31 cellular contexts compared by ENCODE assay signal in the genomic region with DNA sequence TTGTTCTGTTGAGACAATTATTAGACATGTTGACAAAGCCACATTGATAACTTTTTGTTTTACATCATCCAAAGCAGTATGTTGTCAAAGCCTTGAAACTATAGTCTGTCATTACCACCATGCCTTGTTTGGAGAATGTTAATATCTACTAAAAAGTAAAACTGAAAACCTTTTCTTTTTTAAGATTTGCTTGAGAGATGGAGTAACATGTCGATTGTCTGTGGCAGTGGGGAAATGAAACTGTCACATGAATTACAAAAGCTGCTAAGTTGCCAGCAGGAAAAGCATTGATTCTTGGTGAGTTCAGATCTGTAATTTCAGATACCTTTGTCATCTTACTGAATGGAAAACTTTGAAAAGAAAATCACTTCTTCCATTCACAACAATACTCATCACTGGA.
DNase-seq lines count a peak whose midpoint lies in the region; ATAC-seq lines count a peak whose summit lies in the region.
"Had no signal": no experiment of that assay in that cellular context is flagged by ENCODE, and none has a peak within 500 bp of the region (broad histone marks: within the 10 kb centered on the region; RNA-seq: fewer than 3 reads in every experiment).

No MANE protein-coding gene starts in this region.

- H3K27ac Mint-ChIP-seq in memory B cell, result no peak overlapping the region
- H3K27ac Mint-ChIP-seq: activated CD4-positive, alpha-beta memory T cell treated with anti-CD3 and anti-CD28 coated beads for 36 hours; activated naive CD4-positive, alpha-beta T cell treated with anti-CD3 and anti-CD28 coated beads, Interleukin-2, amount 10 ng/mL, durations not matched to agents 7 days and 5 days; activated T-helper 17 cell treated with anti-CD3 and anti-CD28 coated beads, Interleukin-2, amount 50 U/mL, for 72 hours; dendritic cell treated with granulocyte-macrophage colony-stimulating factor and Interleukin-4, amounts not matched to agents 40 ng/mL and 50 ng/mL, for 4 days; endodermal cell; T-helper 2 cell treated with Interferon-gamma antibody and Interleukin-4, amounts not matched to agents 5 μg/mL and 100 μg/mL, for 36 hours had no signal

- no peak overlapping the region for H3K4me3 Mint-ChIP-seq in memory B cell
- H3K4me3 Mint-ChIP-seq: activated CD4-positive, alpha-beta memory T cell treated with anti-CD3 and anti-CD28 coated beads for 36 hours; activated naive CD4-positive, alpha-beta T cell treated with anti-CD3 and anti-CD28 coated beads, Interleukin-2, amount 10 ng/mL, durations not matched to agents 7 days and 5 days; activated T-helper 17 cell treated with anti-CD3 and anti-CD28 coated beads, Interleukin-2, amount 50 U/mL, for 72 hours; central memory CD8-positive, alpha-beta T cell; dendritic cell treated with granulocyte-macrophage colony-stimulating factor and Interleukin-4, amounts not matched to agents 40 ng/mL and 50 ng/mL, for 4 days; endodermal cell; T-helper 2 cell treated with Interferon-gamma antibody and Interleukin-4, amounts not matched to agents 5 μg/mL and 100 μg/mL, for 36 hours had no signal

- H3K36me3 Mint-ChIP-seq in memory B cell, result no peaks in the 10 kb centered on the region
- H3K36me3 Mint-ChIP-seq: activated CD4-positive, alpha-beta memory T cell treated with anti-CD3 and anti-CD28 coated beads for 36 hours; activated naive CD4-positive, alpha-beta T cell treated with anti-CD3 and anti-CD28 coated beads, Interleukin-2, amount 10 ng/mL, durations not matched to agents 7 days and 5 days had no signal

- no peaks in the 10 kb centered on the region for H3K9me3 Mint-ChIP-seq in memory B cell
- H3K9me3 Mint-ChIP-seq: activated CD4-positive, alpha-beta memory T cell treated with anti-CD3 and anti-CD28 coated beads for 36 hours; activated naive CD4-positive, alpha-beta T cell treated with anti-CD3 and anti-CD28 coated beads, Interleukin-2, amount 10 ng/mL, durations not matched to agents 7 days and 5 days; central memory CD8-positive, alpha-beta T cell; dendritic cell treated with granulocyte-macrophage colony-stimulating factor and Interleukin-4, amounts not matched to agents 40 ng/mL and 50 ng/mL, for 4 days; endodermal cell; T-helper 2 cell treated with Interferon-gamma antibody and Interleukin-4, amounts not matched to agents 5 μg/mL and 100 μg/mL, for 36 hours had no signal

- ATAC-seq in GM18519 (IDR thresholded peaks at IDR 0.05; ENCODE audit: low FRiP score, unreplicated experiment) (peak; percentile 59), GM21381 (IDR thresholded peaks at IDR 0.05; ENCODE audit: unreplicated experiment) (peak; percentile 53), HG02884 (IDR thresholded peaks at IDR 0.05; ENCODE audit: unreplicated experiment) (peak; percentile 35), memory B cell (ENCODE audit: low read depth) (peak; percentile 31), GM18858 (IDR thresholded peaks at IDR 0.05; ENCODE audit: unreplicated experiment) (no peak)
- ATAC-seq: activated T-helper 17 cell treated with anti-CD3 and anti-CD28 coated beads, Interleukin-2, amount 50 U/mL, for 72 hours; body of pancreas; left lung; right cardiac atrium; upper lobe of right lung had no signal

- peaks cover 2% of the 10 kb centered on the region for H3K27me3 Mint-ChIP-seq in memory B cell
- H3K27me3 Mint-ChIP-seq: activated CD4-positive, alpha-beta memory T cell treated with anti-CD3 and anti-CD28 coated beads for 36 hours; activated naive CD4-positive, alpha-beta T cell treated with anti-CD3 and anti-CD28 coated beads, Interleukin-2, amount 10 ng/mL, durations not matched to agents 7 days and 5 days; activated T-helper 17 cell treated with anti-CD3 and anti-CD28 coated beads, Interleukin-2, amount 50 U/mL, for 72 hours; central memory CD8-positive, alpha-beta T cell; dendritic cell treated with granulocyte-macrophage colony-stimulating factor and Interleukin-4, amounts not matched to agents 40 ng/mL and 50 ng/mL, for 4 days had no signal

- DNase-seq in memory B cell (ENCODE audit: low spot score in 2 of 2) (no peak), T1000 (lab: John Stamatoyannopoulos, UW) (no peak), NCI-H1048 (lab: John Stamatoyannopoulos, UW) (no peak)
- DNase-seq: activated CD4-positive, alpha-beta memory T cell treated with anti-CD3 and anti-CD28 coated beads for 36 hours; activated CD4-positive, alpha-beta T cell treated with anti-CD3 and anti-CD28 coated beads for 1 hour; activated naive CD4-positive, alpha-beta T cell treated with anti-CD3 and anti-CD28 coated beads, Interleukin-2, amount 10 ng/mL, durations not matched to agents 7 days and 5 days; body of pancreas; DMS153; endodermal cell; HCEC 1CT; head of caudate nucleus; islet precursor cell; KBM-7; left lung; NCI-H1417; NCI-H2029; NCI-H524; Peyer's patch; posterior cingulate gyrus; right cardiac atrium; SHP77; stimulated activated naive CD4-positive, alpha-beta T cell; upper lobe of right lung had no signal

- no peaks in the 10 kb centered on the region for H3K4me1 Mint-ChIP-seq in memory B cell
- H3K4me1 Mint-ChIP-seq: activated naive CD4-positive, alpha-beta T cell treated with anti-CD3 and anti-CD28 coated beads, Interleukin-2, amount 10 ng/mL, durations not matched to agents 7 days and 5 days; activated T-helper 17 cell treated with anti-CD3 and anti-CD28 coated beads, Interleukin-2, amount 50 U/mL, for 72 hours; central memory CD8-positive, alpha-beta T cell had no signal
